1 cellular context compared by ENCODE assay signal in genomic region chr15:90388462-90389182, GRCh38.
A peak's percentile ranks its signal among the peaks of the same experiment; 100 is the strongest.
TF ChIP-seq lines count a peak whose summit lies in the region.

No MANE protein-coding gene starts in this region.

TF ChIP-seq in K562, 482 proteins besides CTCF, POLR2A, EP300 and RAD21 (continued from another document and continues in another):
- no peak for TF ChIP-seq FOSL1 (tag; conservative IDR thresholded peaks at IDR 0.05)
- TF ChIP-seq, protein P1, sequence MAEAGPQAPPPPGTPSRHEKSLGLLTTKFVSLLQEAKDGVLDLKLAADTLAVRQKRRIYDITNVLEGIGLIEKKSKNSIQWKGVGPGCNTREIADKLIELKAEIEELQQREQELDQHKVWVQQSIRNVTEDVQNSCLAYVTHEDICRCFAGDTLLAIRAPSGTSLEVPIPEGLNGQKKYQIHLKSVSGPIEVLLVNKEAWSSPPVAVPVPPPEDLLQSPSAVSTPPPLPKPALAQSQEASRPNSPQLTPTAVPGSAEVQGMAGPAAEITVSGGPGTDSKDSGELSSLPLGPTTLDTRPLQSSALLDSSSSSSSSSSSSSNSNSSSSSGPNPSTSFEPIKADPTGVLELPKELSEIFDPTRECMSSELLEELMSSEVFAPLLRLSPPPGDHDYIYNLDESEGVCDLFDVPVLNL (CRISPR knock-in tag; IDR thresholded peaks at IDR 0.05; ENCODE audit: low read depth): no peak
- TF ChIP-seq PHB2 (IDR thresholded peaks at IDR 0.05; ENCODE audit: low read depth): no peak
- TF ChIP-seq USF1 (CRISPR knock-in tag; IDR thresholded peaks at IDR 0.05): no peak
- TF ChIP-seq EWSR1 (IDR thresholded peaks at IDR 0.05; ENCODE audit: borderline replicate concordance, low read depth, partially characterized antibody): no peak
- TF ChIP-seq NFYB (IDR thresholded peaks at IDR 0.05; ENCODE audit: extremely low read depth, insufficient read length): no peak
- TF ChIP-seq NFIC (IDR thresholded peaks at IDR 0.05): no peak
- TF ChIP-seq ZNF79 (CRISPR knock-in tag; IDR thresholded peaks at IDR 0.05; ENCODE audit: low read depth): no peak
- no peak for TF ChIP-seq KLF10 (CRISPR knock-in tag; IDR thresholded peaks at IDR 0.05)
- no peak; the same call in 1 of the 2 replicates for TF ChIP-seq SMARCA4 (IDR thresholded peaks at IDR 0.05)
- TF ChIP-seq, protein P2, sequence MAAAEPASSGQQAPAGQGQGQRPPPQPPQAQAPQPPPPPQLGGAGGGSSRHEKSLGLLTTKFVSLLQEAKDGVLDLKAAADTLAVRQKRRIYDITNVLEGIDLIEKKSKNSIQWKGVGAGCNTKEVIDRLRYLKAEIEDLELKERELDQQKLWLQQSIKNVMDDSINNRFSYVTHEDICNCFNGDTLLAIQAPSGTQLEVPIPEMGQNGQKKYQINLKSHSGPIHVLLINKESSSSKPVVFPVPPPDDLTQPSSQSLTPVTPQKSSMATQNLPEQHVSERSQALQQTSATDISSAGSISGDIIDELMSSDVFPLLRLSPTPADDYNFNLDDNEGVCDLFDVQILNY (CRISPR knock-in tag; IDR thresholded peaks at IDR 0.05): no peak
- TF ChIP-seq NCOA1 (IDR thresholded peaks at IDR 0.05; ENCODE audit: low read depth): no peak
- no peak for TF ChIP-seq HDAC8 (tag; IDR thresholded peaks at IDR 0.05)
- TF ChIP-seq, protein P3, sequence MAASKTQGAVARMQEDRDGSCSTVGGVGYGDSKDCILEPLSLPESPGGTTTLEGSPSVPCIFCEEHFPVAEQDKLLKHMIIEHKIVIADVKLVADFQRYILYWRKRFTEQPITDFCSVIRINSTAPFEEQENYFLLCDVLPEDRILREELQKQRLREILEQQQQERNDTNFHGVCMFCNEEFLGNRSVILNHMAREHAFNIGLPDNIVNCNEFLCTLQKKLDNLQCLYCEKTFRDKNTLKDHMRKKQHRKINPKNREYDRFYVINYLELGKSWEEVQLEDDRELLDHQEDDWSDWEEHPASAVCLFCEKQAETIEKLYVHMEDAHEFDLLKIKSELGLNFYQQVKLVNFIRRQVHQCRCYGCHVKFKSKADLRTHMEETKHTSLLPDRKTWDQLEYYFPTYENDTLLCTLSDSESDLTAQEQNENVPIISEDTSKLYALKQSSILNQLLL (CRISPR knock-in tag; IDR thresholded peaks at IDR 0.05; ENCODE audit: borderline replicate concordance): no peak
- TF ChIP-seq PRDM10 (IDR thresholded peaks at IDR 0.05; ENCODE audit: partially characterized antibody): no peak
- 0 out of 2 replicates have a peak, but pooled peaks have one; percentile 29 for TF ChIP-seq ARID4B (CRISPR knock-in tag; IDR thresholded peaks at IDR 0.05)
- TF ChIP-seq ZMIZ1 (IDR thresholded peaks at IDR 0.05; ENCODE audit: low read depth in 2 of 2, low read length in 2 of 2): no peak
- no peak for TF ChIP-seq MLX (CRISPR knock-in tag; conservative IDR thresholded peaks at IDR 0.05)
- TF ChIP-seq, protein P4, sequence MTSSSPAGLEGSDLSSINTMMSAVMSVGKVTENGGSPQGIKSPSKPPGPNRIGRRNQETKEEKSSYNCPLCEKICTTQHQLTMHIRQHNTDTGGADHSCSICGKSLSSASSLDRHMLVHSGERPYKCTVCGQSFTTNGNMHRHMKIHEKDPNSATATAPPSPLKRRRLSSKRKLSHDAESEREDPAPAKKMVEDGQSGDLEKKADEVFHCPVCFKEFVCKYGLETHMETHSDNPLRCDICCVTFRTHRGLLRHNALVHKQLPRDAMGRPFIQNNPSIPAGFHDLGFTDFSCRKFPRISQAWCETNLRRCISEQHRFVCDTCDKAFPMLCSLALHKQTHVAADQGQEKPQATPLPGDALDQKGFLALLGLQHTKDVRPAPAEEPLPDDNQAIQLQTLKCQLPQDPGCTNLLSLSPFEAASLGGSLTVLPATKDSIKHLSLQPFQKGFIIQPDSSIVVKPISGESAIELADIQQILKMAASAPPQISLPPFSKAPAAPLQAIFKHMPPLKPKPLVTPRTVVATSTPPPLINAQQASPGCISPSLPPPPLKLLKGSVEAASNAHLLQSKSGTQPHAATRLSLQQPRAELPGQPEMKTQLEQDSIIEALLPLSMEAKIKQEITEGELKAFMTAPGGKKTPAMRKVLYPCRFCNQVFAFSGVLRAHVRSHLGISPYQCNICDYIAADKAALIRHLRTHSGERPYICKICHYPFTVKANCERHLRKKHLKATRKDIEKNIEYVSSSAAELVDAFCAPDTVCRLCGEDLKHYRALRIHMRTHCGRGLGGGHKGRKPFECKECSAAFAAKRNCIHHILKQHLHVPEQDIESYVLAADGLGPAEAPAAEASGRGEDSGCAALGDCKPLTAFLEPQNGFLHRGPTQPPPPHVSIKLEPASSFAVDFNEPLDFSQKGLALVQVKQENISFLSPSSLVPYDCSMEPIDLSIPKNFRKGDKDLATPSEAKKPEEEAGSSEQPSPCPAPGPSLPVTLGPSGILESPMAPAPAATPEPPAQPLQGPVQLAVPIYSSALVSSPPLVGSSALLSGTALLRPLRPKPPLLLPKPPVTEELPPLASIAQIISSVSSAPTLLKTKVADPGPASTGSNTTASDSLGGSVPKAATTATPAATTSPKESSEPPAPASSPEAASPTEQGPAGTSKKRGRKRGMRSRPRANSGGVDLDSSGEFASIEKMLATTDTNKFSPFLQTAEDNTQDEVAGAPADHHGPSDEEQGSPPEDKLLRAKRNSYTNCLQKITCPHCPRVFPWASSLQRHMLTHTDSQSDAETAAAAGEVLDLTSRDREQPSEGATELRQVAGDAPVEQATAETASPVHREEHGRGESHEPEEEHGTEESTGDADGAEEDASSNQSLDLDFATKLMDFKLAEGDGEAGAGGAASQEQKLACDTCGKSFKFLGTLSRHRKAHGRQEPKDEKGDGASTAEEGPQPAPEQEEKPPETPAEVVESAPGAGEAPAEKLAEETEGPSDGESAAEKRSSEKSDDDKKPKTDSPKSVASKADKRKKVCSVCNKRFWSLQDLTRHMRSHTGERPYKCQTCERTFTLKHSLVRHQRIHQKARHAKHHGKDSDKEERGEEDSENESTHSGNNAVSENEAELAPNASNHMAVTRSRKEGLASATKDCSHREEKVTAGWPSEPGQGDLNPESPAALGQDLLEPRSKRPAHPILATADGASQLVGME (CRISPR knock-in tag; IDR thresholded peaks at IDR 0.05): 0 out of 2 replicates have a peak, but pooled peaks have one; percentile 27
- no peak for TF ChIP-seq ZNF12 (CRISPR knock-in tag; IDR thresholded peaks at IDR 0.05)
- TF ChIP-seq SIN3B (IDR thresholded peaks at IDR 0.05; ENCODE audit: low read depth): 0 out of 2 replicates have a peak, but pooled peaks have one; percentile 27
- no peak for TF ChIP-seq KAT8 (IDR thresholded peaks at IDR 0.05; ENCODE audit: low read depth)
- no peak for TF ChIP-seq RBM17 (IDR thresholded peaks at IDR 0.05; ENCODE audit: borderline replicate concordance, low read depth, low read length)
- TF ChIP-seq, protein P5, sequence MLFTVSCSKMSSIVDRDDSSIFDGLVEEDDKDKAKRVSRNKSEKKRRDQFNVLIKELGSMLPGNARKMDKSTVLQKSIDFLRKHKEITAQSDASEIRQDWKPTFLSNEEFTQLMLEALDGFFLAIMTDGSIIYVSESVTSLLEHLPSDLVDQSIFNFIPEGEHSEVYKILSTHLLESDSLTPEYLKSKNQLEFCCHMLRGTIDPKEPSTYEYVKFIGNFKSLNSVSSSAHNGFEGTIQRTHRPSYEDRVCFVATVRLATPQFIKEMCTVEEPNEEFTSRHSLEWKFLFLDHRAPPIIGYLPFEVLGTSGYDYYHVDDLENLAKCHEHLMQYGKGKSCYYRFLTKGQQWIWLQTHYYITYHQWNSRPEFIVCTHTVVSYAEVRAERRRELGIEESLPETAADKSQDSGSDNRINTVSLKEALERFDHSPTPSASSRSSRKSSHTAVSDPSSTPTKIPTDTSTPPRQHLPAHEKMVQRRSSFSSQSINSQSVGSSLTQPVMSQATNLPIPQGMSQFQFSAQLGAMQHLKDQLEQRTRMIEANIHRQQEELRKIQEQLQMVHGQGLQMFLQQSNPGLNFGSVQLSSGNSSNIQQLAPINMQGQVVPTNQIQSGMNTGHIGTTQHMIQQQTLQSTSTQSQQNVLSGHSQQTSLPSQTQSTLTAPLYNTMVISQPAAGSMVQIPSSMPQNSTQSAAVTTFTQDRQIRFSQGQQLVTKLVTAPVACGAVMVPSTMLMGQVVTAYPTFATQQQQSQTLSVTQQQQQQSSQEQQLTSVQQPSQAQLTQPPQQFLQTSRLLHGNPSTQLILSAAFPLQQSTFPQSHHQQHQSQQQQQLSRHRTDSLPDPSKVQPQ (CRISPR knock-in tag; IDR thresholded peaks at IDR 0.05; ENCODE audit: borderline replicate concordance): no peak
- no peak for TF ChIP-seq XRCC5 (IDR thresholded peaks at IDR 0.05; ENCODE audit: low read depth, low read length)
- no peak for TF ChIP-seq HNRNPLL (IDR thresholded peaks at IDR 0.05; ENCODE audit: low read depth, low read length, poor library complexity, severe bottlenecking)
- no peak for TF ChIP-seq ZNF695 (CRISPR knock-in tag; IDR thresholded peaks at IDR 0.05)
